21 cellular contexts compared by ENCODE assay signal in genomic region chr7:30660331-30661255, GRCh38. TPM values are rescaled to one million over a fixed set of nuclear protein-coding genes. Genes with fewer than 3 reads are reported as not detected.
DNase-seq lines count a peak whose midpoint lies in the region; ATAC-seq lines count a peak whose summit lies in the region.
"Had no signal": no experiment of that assay in that cellular context is flagged by ENCODE, and none has a peak within 500 bp of the region (broad histone marks: within the 10 kb centered on the region; RNA-seq: fewer than 3 reads in every experiment).

No MANE protein-coding gene starts in this region.

- H3K27ac Mint-ChIP-seq in effector memory CD8-positive, alpha-beta T cell, result no peak overlapping the region
- H3K27ac Mint-ChIP-seq: activated naive CD8-positive, alpha-beta T cell treated with anti-CD3 and anti-CD28 coated beads for 36 hours; CD8-positive, alpha-beta T cell had no signal

- H3K9me3 Mint-ChIP-seq in effector memory CD8-positive, alpha-beta T cell, result no peaks in the 10 kb centered on the region
- H3K9me3 Mint-ChIP-seq: activated naive CD8-positive, alpha-beta T cell treated with anti-CD3 and anti-CD28 coated beads for 36 hours; CD8-positive, alpha-beta T cell had no signal

- H3K4me1 Mint-ChIP-seq in effector memory CD8-positive, alpha-beta T cell (ENCODE audit: low read depth in 2 of 2), result no peaks in the 10 kb centered on the region
- H3K4me1 Mint-ChIP-seq: activated naive CD8-positive, alpha-beta T cell treated with anti-CD3 and anti-CD28 coated beads for 36 hours had no signal

- H3K36me3 Mint-ChIP-seq in effector memory CD8-positive, alpha-beta T cell (ENCODE audit: insufficient read depth), result no peaks in the 10 kb centered on the region
- H3K36me3 Mint-ChIP-seq: CD8-positive, alpha-beta T cell had no signal

- DNase-seq in NCI-H748 (lab: John Stamatoyannopoulos, UW; ENCODE audit: unreplicated experiment) (peak; percentile 66), NCI-H748 treated with DMSO at 0.1 percent for 48 hours (lab: John Stamatoyannopoulos, UW) (no peak), NCI-H1694 treated with DMSO at 0.1 percent for 48 hours (lab: John Stamatoyannopoulos, UW) (peak; percentile 92), NCI-H82 (lab: John Stamatoyannopoulos, UW) (peak; percentile 74), posterior vena cava (ENCODE audit: low spot score) (peak; percentile 58), D341Med (ENCODE audit: low spot score) (no peak)
- DNase-seq in effector memory CD8-positive, alpha-beta T cell, result no peak
- DNase-seq: activated CD4-positive, alpha-beta T cell treated with anti-CD3 and anti-CD28 coated beads for 48 hours; activated naive CD8-positive, alpha-beta T cell treated with anti-CD3 and anti-CD28 coated beads for 36 hours; activated T-cell treated with anti-CD3 and anti-CD28 coated beads, Interleukin-2, amount 50 U/mL, for 1 hour; CD8-positive, alpha-beta T cell; effector CD8-positive, alpha-beta T cell; GF-D8; H7; hypothalamus; SIG-M5 had no signal

- no peak for ATAC-seq in GM18498 (IDR thresholded peaks at IDR 0.05; ENCODE audit: unreplicated experiment)
- no peak for ATAC-seq in effector memory CD8-positive, alpha-beta T cell (replicated peaks)
- ATAC-seq: CD8-positive, alpha-beta T cell; upper lobe of right lung had no signal

- H3K27me3 Mint-ChIP-seq in effector memory CD8-positive, alpha-beta T cell, result peaks cover 5 to 17% of the 10 kb centered on the region in 2 donors
- H3K27me3 Mint-ChIP-seq: activated naive CD8-positive, alpha-beta T cell treated with anti-CD3 and anti-CD28 coated beads for 36 hours had no signal

- no peak overlapping the region for H3K4me3 Mint-ChIP-seq in effector memory CD8-positive, alpha-beta T cell
- H3K4me3 Mint-ChIP-seq: activated naive CD8-positive, alpha-beta T cell treated with anti-CD3 and anti-CD28 coated beads for 36 hours; CD8-positive, alpha-beta T cell had no signal

- intact Hi-C loops in posterior vena cava (cut with DNase I), result no loop called here

RNA-seq across cellular contexts. Expression of gene CRHR2, which starts 21.7 kb away (rescaled TPM):
- total RNA-seq in posterior vena cava, result under 1 TPM; 0.10 to 0.60 TPM
- total RNA-seq: activated naive CD8-positive, alpha-beta T cell treated with anti-CD3 and anti-CD28 coated beads for 36 hours; H7; M059J; mononuclear cell; osteocyte; upper lobe of right lung had no signal

Comparison
In these comparisons a context has a peak if more than half of its experiments do, and no peak if none do; other contexts are left out.
1. DNase-seq: peak in NCI-H748 (single experiment), NCI-H1694 treated with DMSO at 0.1 percent for 48 hours (single experiment), NCI-H82 (single experiment) and posterior vena cava (single experiment); none in NCI-H748 treated with DMSO at 0.1 percent for 48 hours (single experiment), D341Med (single experiment) and effector memory CD8-positive, alpha-beta T cell (0 of 3).